In genomic region chr1:212819704-212820103, GRCh38 we compare ENCODE assay signal across 13 cellular contexts. TPM values are rescaled to one million over a fixed set of nuclear protein-coding genes. Genes with fewer than 3 reads are reported as not detected.
DNase-seq lines count a peak whose midpoint lies in the region; ATAC-seq, FAIRE-seq and TF ChIP-seq lines count a peak whose summit lies in the region.
"Had no signal": no experiment of that assay in that cellular context is flagged by ENCODE, and none has a peak within 500 bp of the region (broad histone marks: within the 10 kb centered on the region; RNA-seq: fewer than 3 reads in every experiment).

No MANE protein-coding gene starts in this region.

- peak; percentile 65 for ATAC-seq in GM21423 (IDR thresholded peaks at IDR 0.05; ENCODE audit: unreplicated experiment)
- peak; percentile 79 for ATAC-seq in HG03442 (IDR thresholded peaks at IDR 0.05; ENCODE audit: unreplicated experiment)
- ATAC-seq in activated T-cell treated with anti-CD3 and anti-CD28 coated beads, Interleukin-2, amount 50 U/mL, for 4 hours, result no peak
- ATAC-seq: PC-3 had no signal

- DNase-seq in GM12892 (ENCODE audit: insufficient read length) (no peak), foreskin fibroblast (peak; percentile 5 to 6), urothelium cell line (ENCODE audit: low spot score) (no peak), substantia nigra (lab: John Stamatoyannopoulos, UW) (no peak), OCI-M2 (lab: John Stamatoyannopoulos, UW; ENCODE audit: unreplicated experiment) (no peak)
- no peak for DNase-seq in activated T-cell treated with anti-CD3 and anti-CD28 coated beads, Interleukin-2, amount 50 U/mL, for 4 hours
- DNase-seq: activated CD4-positive, alpha-beta T cell treated with anti-CD3 and anti-CD28 coated beads for 48 hours; CD4-positive, alpha-beta T cell; PC-3; thyroid gland had no signal

- no peak overlapping the region for H3K4me3 Mint-ChIP-seq in activated T-cell treated with anti-CD3 and anti-CD28 coated beads, Interleukin-2, amount 50 U/mL, for 4 hours
- H3K4me3 Mint-ChIP-seq: CD4-positive, alpha-beta T cell had no signal

- TF ChIP-seq CTCF in foreskin fibroblast (IDR thresholded peaks at IDR 0.05; ENCODE audit: low read depth, low read length), result no peak

- TF ChIP-seq POLR2A in GM12892 (IDR thresholded peaks at IDR 0.05; ENCODE audit: low read depth, low read length), result no peak

- H3K27ac ChIP-seq in substantia nigra (ENCODE audit: low read depth, low read length, poor library complexity, severe bottlenecking), result no peak overlapping the region
- H3K27ac ChIP-seq: ascending aorta, thyroid gland had no signal

- FAIRE-seq in GM12892 (lab: Jason Lieb, UNC), result peak; percentile 89
- no peak for FAIRE-seq in urothelium cell line (lab: Jason Lieb, UNC)

- peaks cover 4% of the 10 kb centered on the region for H3K36me3 Mint-ChIP-seq in activated T-cell treated with anti-CD3 and anti-CD28 coated beads, Interleukin-2, amount 50 U/mL, for 4 hours (ENCODE audit: insufficient read depth)

- H3K27me3 Mint-ChIP-seq in activated T-cell treated with anti-CD3 and anti-CD28 coated beads, Interleukin-2, amount 50 U/mL, for 4 hours (ENCODE audit: low read depth), result no peaks in the 10 kb centered on the region
- H3K27me3 Mint-ChIP-seq: CD4-positive, alpha-beta T cell had no signal

- H3K9me3 Mint-ChIP-seq in activated T-cell treated with anti-CD3 and anti-CD28 coated beads, Interleukin-2, amount 50 U/mL, for 4 hours, result peaks cover 3% of the 10 kb centered on the region

- peaks cover 2% of the 10 kb centered on the region for H3K4me1 Mint-ChIP-seq in activated T-cell treated with anti-CD3 and anti-CD28 coated beads, Interleukin-2, amount 50 U/mL, for 4 hours (ENCODE audit: low read depth)

- no peak overlapping the region for H3K4me3 ChIP-seq in foreskin fibroblast (ENCODE audit: low read depth in 1 of 2, low read length in 2 of 2)
- H3K4me3 ChIP-seq: ascending aorta, thyroid gland had no signal

RNA-seq across cellular contexts. Expression of gene SPATA45, which starts 27.7 kb away (rescaled TPM):
- polyA plus RNA-seq in GM12892 (2012; ENCODE audit: missing spikeins), result not detected
- total RNA-seq in activated T-cell treated with anti-CD3 and anti-CD28 coated beads, Interleukin-2, amount 50 U/mL, for 4 hours, result not detected
- total RNA-seq: ascending aorta; CD4-positive, alpha-beta T cell; PC-3; thyroid gland had no signal

RNA-seq across cellular contexts. Expression of gene TATDN3, which starts 28.0 kb away (rescaled TPM):
- 15.0 TPM for polyA plus RNA-seq in GM12892 (2012; ENCODE audit: missing spikeins)
- total RNA-seq in activated T-cell treated with anti-CD3 and anti-CD28 coated beads, Interleukin-2, amount 50 U/mL, for 4 hours, result 10 to 100 TPM; 15.5 to 20.1 (median 15.8) TPM

RNA-seq across cellular contexts. Expression of gene NSL1, which starts 28.1 kb away (rescaled TPM):
- 27.5 TPM for polyA plus RNA-seq in GM12892 (2012; ENCODE audit: missing spikeins)
- total RNA-seq in activated T-cell treated with anti-CD3 and anti-CD28 coated beads, Interleukin-2, amount 50 U/mL, for 4 hours, result 10 to 100 TPM; 31.1 to 39.8 (median 31.8) TPM

RNA-seq across cellular contexts. Expression of gene FLVCR1, which starts 38.4 kb away (rescaled TPM):
- 23.4 TPM for polyA plus RNA-seq in GM12892 (2012; ENCODE audit: missing spikeins)
- total RNA-seq in activated T-cell treated with anti-CD3 and anti-CD28 coated beads, Interleukin-2, amount 50 U/mL, for 4 hours, result 10 to 100 TPM; 10.2 to 14.7 (median 14.0) TPM

Comparison
In these comparisons a context has a peak if more than half of its experiments do, and no peak if none do; other contexts are left out.
1. DNase-seq: peak in foreskin fibroblast (2 of 2); none in GM12892 (single experiment), activated T-cell treated with anti-CD3 and anti-CD28 coated beads, Interleukin-2, amount 50 U/mL, for 4 hours (single experiment), urothelium cell line (single experiment), substantia nigra (0 of 49) and OCI-M2 (single experiment).
2. ATAC-seq: peak in GM21423 (single experiment) and HG03442 (single experiment); none in activated T-cell treated with anti-CD3 and anti-CD28 coated beads, Interleukin-2, amount 50 U/mL, for 4 hours (0 of 2).